13 cellular contexts compared by ENCODE assay signal in the genomic region with DNA sequence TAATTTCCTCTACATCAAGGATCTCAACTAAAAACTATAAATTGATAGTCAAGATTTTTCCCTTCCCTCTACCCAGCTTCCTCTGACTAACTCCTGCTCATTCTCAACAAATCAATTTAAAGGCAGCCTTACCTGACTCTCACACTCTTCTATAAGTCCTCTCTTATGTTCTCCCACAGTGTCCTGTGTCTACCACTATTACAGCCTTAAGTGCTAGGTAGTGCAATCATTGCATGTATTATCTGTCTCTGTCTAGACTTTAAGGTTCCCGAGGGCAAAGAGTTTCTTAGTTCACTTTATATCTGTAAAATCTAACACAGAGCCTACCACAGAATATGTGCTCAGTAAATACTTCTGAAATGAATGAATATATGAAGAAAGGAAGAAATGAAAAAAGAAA.
A peak's percentile ranks its signal among the peaks of the same experiment; 100 is the strongest.
DNase-seq lines count a peak whose midpoint lies in the region; ATAC-seq, FAIRE-seq and TF ChIP-seq lines count a peak whose summit lies in the region.
"Had no signal": no experiment of that assay in that cellular context is flagged by ENCODE, and none has a peak within 500 bp of the region (broad histone marks: within the 10 kb centered on the region; RNA-seq: fewer than 3 reads in every experiment).

No MANE protein-coding gene starts in this region.

- H4K8ac ChIP-seq in IMR-90 (ENCODE audit: low read depth in 2 of 2, low read length in 2 of 2), result peak overlapping the region in 1 of 2 experiments; percentile 87; a peak in 1 of 4 replicates

- peak overlapping the region; percentile 81 for H2BK20ac ChIP-seq in IMR-90 (ENCODE audit: low read depth, low read length)

- H2AK5ac ChIP-seq in IMR-90 (ENCODE audit: low read depth, low read length), result peak overlapping the region; percentile 66; the same call in 1 of the 2 replicates

- H3K23ac ChIP-seq in IMR-90 (ENCODE audit: low read depth, low read length), result no peak overlapping the region

- TF ChIP-seq CTCF in IMR-90 (conservative IDR thresholded peaks at IDR 0.05; ENCODE audit: low read depth, low read length) (no peak), choroid plexus epithelial cell (conservative IDR thresholded peaks at IDR 0.05; ENCODE audit: low read depth, low read length) (no peak), keratinocyte (optimal IDR thresholded peaks at IDR 0.05 in 1 of 3, IDR thresholded peaks at IDR 0.05 in 1 of 3, conservative IDR thresholded peaks at IDR 0.05 in 1 of 3; ENCODE audit: extremely low read depth in 1 of 3, insufficient read depth in 2 of 3, low read length in 3 of 3) (no peak), coronary artery (IDR thresholded peaks at IDR 0.05) (no peak)

- no peak overlapping the region for H3K56ac ChIP-seq in IMR-90 (ENCODE audit: extremely low read depth, insufficient read depth, low read length)

- H3K9ac ChIP-seq in IMR-90 (ENCODE audit: low read depth, low read length), result no peak overlapping the region
- H3K9ac ChIP-seq in keratinocyte (ENCODE audit: control insufficient read depth, extremely low read depth, insufficient read depth, low read length), result no peak overlapping the region

- peak overlapping the region; percentile 32 for H2BK5ac ChIP-seq in IMR-90 (ENCODE audit: low read depth, low read length, poor library complexity, severe bottlenecking)

- H3K4ac ChIP-seq in IMR-90 (ENCODE audit: low read depth, low read length), result peak overlapping the region; percentile 17; the same call in 1 of the 2 replicates

- H3K79me1 ChIP-seq in IMR-90 (ENCODE audit: low read depth in 1 of 2, low read length in 2 of 2), result no peaks in the 10 kb centered on the region

- no peak for DNase-seq in IMR-90
- DNase-seq in choroid plexus epithelial cell (ENCODE audit: low read depth), result peak; percentile 38
- no peak for DNase-seq in keratinocyte (ENCODE audit: low read depth, low spot score)
- DNase-seq in coronary artery (ENCODE audit: low spot score), result no peak
- no peak for DNase-seq in activated gamma-delta T cell treated with Interleukin-2 at 50 U/mL for 16 hours
- DNase-seq in activated gamma-delta T cell (lab: John Stamatoyannopoulos, UW), result no peak
- DNase-seq: DMS 273 treated with DMSO at 0.1 percent for 48 hours, NCI-H1092, NCI-H1436 treated with DMSO at 0.1 percent for 48 hours, NCI-H2171, SIG-M5 had no signal

- H3K9me1 ChIP-seq in IMR-90 (ENCODE audit: insufficient read depth, low read length) (no peaks in the 10 kb centered on the region), keratinocyte (ENCODE audit: control insufficient read depth, extremely low read depth, insufficient read depth, low read length) (no peaks in the 10 kb centered on the region)

- no peaks in the 10 kb centered on the region for H3K79me2 ChIP-seq in ACC112 (ENCODE audit: control insufficient read depth, insufficient read depth, low read length, unreplicated experiment)
- H3K79me2 ChIP-seq in keratinocyte (ENCODE audit: control insufficient read depth, insufficient read depth, low read length), result no peaks in the 10 kb centered on the region

- no peak overlapping the region for H3K4me2 ChIP-seq in IMR-90 (ENCODE audit: low read depth, low read length)
- no peak overlapping the region for H3K4me2 ChIP-seq in keratinocyte (ENCODE audit: control insufficient read depth, extremely low read depth, insufficient read depth, low read depth, low read length)

- no peak overlapping the region for H2AFZ ChIP-seq in ACC112 (ENCODE audit: low read length, unreplicated experiment)
- H2AFZ ChIP-seq in IMR-90 (replicated peaks; ENCODE audit: low read length, poor library complexity), result no peak overlapping the region
- H2AFZ ChIP-seq in keratinocyte (ENCODE audit: control insufficient read depth, low read length), result no peak overlapping the region

- H4K5ac ChIP-seq in IMR-90 (ENCODE audit: low read depth, low read length), result peak overlapping the region; percentile 59; the same call in 1 of the 2 replicates

- no peaks in the 10 kb centered on the region for H4K20me1 ChIP-seq in IMR-90 (ENCODE audit: insufficient read depth, low read length)
- no peaks in the 10 kb centered on the region for H4K20me1 ChIP-seq in keratinocyte (ENCODE audit: control insufficient read depth, extremely low read depth, insufficient read depth, low read length)

- no peak for TF ChIP-seq RAD21 in IMR-90 (IDR thresholded peaks at IDR 0.05; ENCODE audit: low read length)

- BruUV-seq in IMR-90 (replicated peaks; lab: Mats Ljungman, UMichigan), result no TSS peak

- no peak for TF ChIP-seq POLR2A in IMR-90 (IDR thresholded peaks at IDR 0.05; ENCODE audit: low read depth, low read length)

- no peaks in the 10 kb centered on the region for H3K9me3 ChIP-seq in IMR-90 (ENCODE audit: control insufficient read depth, insufficient read depth, low read length)
- no peaks in the 10 kb centered on the region for H3K9me3 ChIP-seq in keratinocyte (ENCODE audit: control insufficient read depth, low read depth, low read length)

- H3K18ac ChIP-seq in IMR-90 (ENCODE audit: low read depth, low read length), result peak overlapping the region; percentile 85; the same call in 1 of the 2 replicates

- no peak overlapping the region for H2BK120ac ChIP-seq in IMR-90 (ENCODE audit: low read depth, low read length)

- H2BK15ac ChIP-seq in IMR-90 (ENCODE audit: low read depth, low read length), result 0 out of 3 replicates have a peak overlapping the region, but pooled peaks have one; percentile 32

- FAIRE-seq in keratinocyte (lab: Jason Lieb, UNC), result peak; percentile 9
- FAIRE-seq: HTR-8/SVneo had no signal

- WGBS in IMR-90 (ENCODE audit: extremely low coverage in 2 of 2, insufficient read length in 1 of 2), 2 experiments, result no CpG with 5 or more reads among the region's 1 CpG

- dilution Hi-C loops in IMR-90 (cut with HindIII; ENCODE audit: low sequenced_read_pairs, unreplicated experiment), result no loop called here
- dilution Hi-C loops in keratinocyte (cut with MboI; ENCODE audit: extremely low pct_ligation_motif_present, low sequenced_read_pairs), result no loop called here

- H3K27ac ChIP-seq in ACC112 (ENCODE audit: low read depth, low read length), result peak overlapping the region; percentile 11; the same call in 1 of the 2 replicates
- no peak overlapping the region for H3K27ac ChIP-seq in IMR-90 (ENCODE audit: insufficient read depth, low read length)
- H3K27ac ChIP-seq in keratinocyte (ENCODE audit: control insufficient read depth, insufficient read depth, low read length), result peak overlapping the region; percentile 46
- H3K27ac ChIP-seq in coronary artery, result no peak overlapping the region

- H3K36me3 ChIP-seq in ACC112 (ENCODE audit: insufficient read depth, low read length) (no peaks in the 10 kb centered on the region), IMR-90 (ENCODE audit: control insufficient read depth, insufficient read depth, low read length) (no peaks in the 10 kb centered on the region), keratinocyte (ENCODE audit: control insufficient read depth in 2 of 2, extremely low read depth in 1 of 2, insufficient read depth in 2 of 2, low read length in 2 of 2) (no peaks in the 10 kb centered on the region)

- no peak overlapping the region for H4K91ac ChIP-seq in IMR-90 (ENCODE audit: insufficient read depth, low read depth, low read length)

- CTCF ChIA-PET in IMR-90 (lab: Yijun Ruan, JAX), result interaction anchor here (1.0 to 2.7 kb wide), 5 partner anchors 139 to 348 kb away, joined by 3 to 15 read pairs (median 4); no protein-coding TSS in a partner anchor

- in situ Hi-C loops in IMR-90 (cut with MboI; ENCODE audit: low sequenced_read_pairs), result loop anchor here (5.0 to 10.0 kb wide), 4 partner anchors 138 to 476 kb away; no protein-coding TSS in a partner anchor

- ATAC-seq in IMR-90 (ENCODE audit: low read depth), result no peak

- H3K4me1 ChIP-seq in ACC112 (ENCODE audit: control insufficient read depth, insufficient read depth, low read length, unreplicated experiment) (peaks cover 9% of the 10 kb centered on the region), IMR-90 (ENCODE audit: control insufficient read depth, insufficient read depth, low read length) (no peaks in the 10 kb centered on the region), keratinocyte (ENCODE audit: control insufficient read depth, extremely low read depth, insufficient read depth, low read length) (peaks cover 14% of the 10 kb centered on the region)

- H3K4me3 ChIP-seq in ACC112 (ENCODE audit: low read depth, low read length) (no peak overlapping the region), IMR-90 (ENCODE audit: insufficient read depth, low read depth, low read length) (no peak overlapping the region), choroid plexus epithelial cell (ENCODE audit: low read depth, low read length) (no peak overlapping the region), keratinocyte (ENCODE audit: control insufficient read depth in 2 of 3, extremely low read depth in 1 of 3, insufficient read depth in 2 of 3, low read depth in 1 of 3, low read length in 3 of 3) (no peak overlapping the region), coronary artery (no peak overlapping the region)

- POLR2A ChIA-PET in IMR-90 (lab: Charles Lee; ENCODE audit: unreplicated experiment), result interaction anchor here (0.5 kb wide), 1 partner anchor 65 kb away, joined by 5 read pairs; no protein-coding TSS in a partner anchor

- H2AK9ac ChIP-seq in IMR-90 (replicated peaks; ENCODE audit: low read depth, low read length, poor library complexity), result no peak overlapping the region

- intact Hi-C loops in IMR-90 (cut with micrococcal nuclease), result loop anchor here (5.0 to 10.0 kb wide), 2 partner anchors 48 to 226 kb away; a partner anchor contains a TSS

- H3K27me3 ChIP-seq in ACC112 (ENCODE audit: insufficient read depth, low read length) (no peaks in the 10 kb centered on the region), IMR-90 (ENCODE audit: control insufficient read depth, insufficient read depth, low read length) (peaks cover 1% of the 10 kb centered on the region; the same call in 1 of the 2 replicates), keratinocyte (ENCODE audit: control insufficient read depth, extremely low read depth, insufficient read depth, low read length) (no peaks in the 10 kb centered on the region)

- H3K14ac ChIP-seq in IMR-90 (replicated peaks; ENCODE audit: low read depth, low read length), result 0 out of 2 replicates have a peak overlapping the region, but pooled peaks have one; percentile 32

TF ChIP-seq in IMR-90, 13 proteins besides CTCF, POLR2A, EP300 and RAD21 (continues in another document):
- TF ChIP-seq MXI1 (IDR thresholded peaks at IDR 0.05; ENCODE audit: borderline replicate concordance, low read depth, low read length) (no peak), CEBPB (IDR thresholded peaks at IDR 0.05; ENCODE audit: low read depth, low read length) (no peak), RCOR1 (IDR thresholded peaks at IDR 0.05; ENCODE audit: insufficient replicate concordance, low read length) (no peak), NFE2L2 (IDR thresholded peaks at IDR 0.05; ENCODE audit: low read depth, low read length) (no peak), CHD1 (IDR thresholded peaks at IDR 0.05; ENCODE audit: low read depth, low read length) (no peak), SMC3 (IDR thresholded peaks at IDR 0.05; ENCODE audit: low read depth, low read length) (no peak)

Comparison
In these comparisons a context has a peak if more than half of its experiments do, and no peak if none do; other contexts are left out.
1. H3K27ac ChIP-seq: peak in ACC112 (single experiment) and keratinocyte (single experiment); none in IMR-90 (single experiment) and coronary artery (0 of 2).